In the genomic region with DNA sequence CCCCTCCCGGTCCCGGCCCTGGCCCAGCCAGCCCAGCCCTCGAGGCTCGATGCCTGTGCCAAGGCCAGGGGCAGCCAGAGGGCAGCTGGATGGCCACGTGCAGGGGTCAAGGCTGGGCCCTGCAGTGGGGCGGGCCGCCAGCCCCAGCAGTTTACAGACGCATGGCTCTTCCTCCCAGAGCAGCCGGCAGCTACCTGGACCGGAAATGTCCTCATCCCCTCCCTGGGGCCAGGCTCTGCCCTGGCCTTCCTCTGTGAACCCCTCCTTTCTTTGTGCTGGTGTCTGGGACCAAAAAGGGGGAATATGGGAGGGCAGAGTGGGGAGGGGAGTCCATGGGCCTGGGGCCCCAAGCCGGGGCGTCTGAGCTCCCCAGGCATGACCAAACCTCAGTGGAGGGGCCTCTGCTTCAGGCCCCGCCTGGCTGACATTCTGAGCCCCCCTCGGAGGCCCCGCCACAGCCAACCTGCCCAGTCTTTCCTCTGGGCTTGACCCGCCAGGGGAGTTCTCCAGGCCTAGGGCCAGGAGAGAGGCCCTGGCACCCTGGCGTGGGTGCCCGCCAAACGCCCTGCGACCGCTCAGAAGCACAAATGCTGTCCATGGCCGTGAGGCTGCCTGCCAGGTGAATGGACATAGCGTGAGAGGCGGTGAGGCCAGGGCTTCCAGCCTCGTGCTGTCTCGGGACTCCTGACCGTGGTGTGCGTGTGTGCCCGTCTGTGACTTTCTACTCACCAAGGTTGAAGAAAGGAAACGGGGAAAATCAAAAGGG, we compare ENCODE assay signal across 1 cellular context.
TF ChIP-seq lines count a peak whose summit lies in the region.

No MANE protein-coding gene starts in this region.

TF ChIP-seq in HepG2, 621 proteins besides CTCF, POLR2A, EP300 and RAD21 (continued from another document and continues in another):
- TF ChIP-seq, protein P1, sequence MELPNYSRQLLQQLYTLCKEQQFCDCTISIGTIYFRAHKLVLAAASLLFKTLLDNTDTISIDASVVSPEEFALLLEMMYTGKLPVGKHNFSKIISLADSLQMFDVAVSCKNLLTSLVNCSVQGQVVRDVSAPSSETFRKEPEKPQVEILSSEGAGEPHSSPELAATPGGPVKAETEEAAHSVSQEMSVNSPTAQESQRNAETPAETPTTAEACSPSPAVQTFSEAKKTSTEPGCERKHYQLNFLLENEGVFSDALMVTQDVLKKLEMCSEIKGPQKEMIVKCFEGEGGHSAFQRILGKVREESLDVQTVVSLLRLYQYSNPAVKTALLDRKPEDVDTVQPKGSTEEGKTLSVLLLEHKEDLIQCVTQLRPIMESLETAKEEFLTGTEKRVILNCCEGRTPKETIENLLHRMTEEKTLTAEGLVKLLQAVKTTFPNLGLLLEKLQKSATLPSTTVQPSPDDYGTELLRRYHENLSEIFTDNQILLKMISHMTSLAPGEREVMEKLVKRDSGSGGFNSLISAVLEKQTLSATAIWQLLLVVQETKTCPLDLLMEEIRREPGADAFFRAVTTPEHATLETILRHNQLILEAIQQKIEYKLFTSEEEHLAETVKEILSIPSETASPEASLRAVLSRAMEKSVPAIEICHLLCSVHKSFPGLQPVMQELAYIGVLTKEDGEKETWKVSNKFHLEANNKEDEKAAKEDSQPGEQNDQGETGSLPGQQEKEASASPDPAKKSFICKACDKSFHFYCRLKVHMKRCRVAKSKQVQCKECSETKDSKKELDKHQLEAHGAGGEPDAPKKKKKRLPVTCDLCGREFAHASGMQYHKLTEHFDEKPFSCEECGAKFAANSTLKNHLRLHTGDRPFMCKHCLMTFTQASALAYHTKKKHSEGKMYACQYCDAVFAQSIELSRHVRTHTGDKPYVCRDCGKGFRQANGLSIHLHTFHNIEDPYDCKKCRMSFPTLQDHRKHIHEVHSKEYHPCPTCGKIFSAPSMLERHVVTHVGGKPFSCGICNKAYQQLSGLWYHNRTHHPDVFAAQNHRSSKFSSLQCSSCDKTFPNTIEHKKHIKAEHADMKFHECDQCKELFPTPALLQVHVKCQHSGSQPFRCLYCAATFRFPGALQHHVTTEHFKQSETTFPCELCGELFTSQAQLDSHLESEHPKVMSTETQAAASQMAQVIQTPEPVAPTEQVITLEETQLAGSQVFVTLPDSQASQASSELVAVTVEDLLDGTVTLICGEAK (IDR thresholded peaks at IDR 0.05) = no peak
- TF ChIP-seq, protein P1 (CRISPR knock-in tag; IDR thresholded peaks at IDR 0.05) = peak; percentile 86
- TF ChIP-seq NR2F2 (IDR thresholded peaks at IDR 0.05; ENCODE audit: borderline replicate concordance, low read depth) = peak; percentile 92
- peak; percentile 73; the same call in 1 of the 2 replicates for TF ChIP-seq KLF12 (CRISPR knock-in tag; IDR thresholded peaks at IDR 0.05; ENCODE audit: borderline replicate concordance)
- TF ChIP-seq, protein P2, sequence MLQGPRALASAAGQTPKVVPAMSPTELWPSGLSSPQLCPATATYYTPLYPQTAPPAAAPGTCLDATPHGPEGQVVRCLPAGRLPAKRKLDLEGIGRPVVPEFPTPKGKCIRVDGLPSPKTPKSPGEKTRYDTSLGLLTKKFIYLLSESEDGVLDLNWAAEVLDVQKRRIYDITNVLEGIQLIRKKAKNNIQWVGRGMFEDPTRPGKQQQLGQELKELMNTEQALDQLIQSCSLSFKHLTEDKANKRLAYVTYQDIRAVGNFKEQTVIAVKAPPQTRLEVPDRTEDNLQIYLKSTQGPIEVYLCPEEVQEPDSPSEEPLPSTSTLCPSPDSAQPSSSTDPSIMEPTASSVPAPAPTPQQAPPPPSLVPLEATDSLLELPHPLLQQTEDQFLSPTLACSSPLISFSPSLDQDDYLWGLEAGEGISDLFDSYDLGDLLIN (CRISPR knock-in tag; IDR thresholded peaks at IDR 0.05; ENCODE audit: borderline replicate concordance) = no peak
- peak; percentile 91; the same call in 1 of the 2 replicates for TF ChIP-seq MIER3 (CRISPR knock-in tag; IDR thresholded peaks at IDR 0.05; ENCODE audit: borderline replicate concordance)
- TF ChIP-seq ADNP (CRISPR knock-in tag; IDR thresholded peaks at IDR 0.05) = no peak
- TF ChIP-seq, protein P3, sequence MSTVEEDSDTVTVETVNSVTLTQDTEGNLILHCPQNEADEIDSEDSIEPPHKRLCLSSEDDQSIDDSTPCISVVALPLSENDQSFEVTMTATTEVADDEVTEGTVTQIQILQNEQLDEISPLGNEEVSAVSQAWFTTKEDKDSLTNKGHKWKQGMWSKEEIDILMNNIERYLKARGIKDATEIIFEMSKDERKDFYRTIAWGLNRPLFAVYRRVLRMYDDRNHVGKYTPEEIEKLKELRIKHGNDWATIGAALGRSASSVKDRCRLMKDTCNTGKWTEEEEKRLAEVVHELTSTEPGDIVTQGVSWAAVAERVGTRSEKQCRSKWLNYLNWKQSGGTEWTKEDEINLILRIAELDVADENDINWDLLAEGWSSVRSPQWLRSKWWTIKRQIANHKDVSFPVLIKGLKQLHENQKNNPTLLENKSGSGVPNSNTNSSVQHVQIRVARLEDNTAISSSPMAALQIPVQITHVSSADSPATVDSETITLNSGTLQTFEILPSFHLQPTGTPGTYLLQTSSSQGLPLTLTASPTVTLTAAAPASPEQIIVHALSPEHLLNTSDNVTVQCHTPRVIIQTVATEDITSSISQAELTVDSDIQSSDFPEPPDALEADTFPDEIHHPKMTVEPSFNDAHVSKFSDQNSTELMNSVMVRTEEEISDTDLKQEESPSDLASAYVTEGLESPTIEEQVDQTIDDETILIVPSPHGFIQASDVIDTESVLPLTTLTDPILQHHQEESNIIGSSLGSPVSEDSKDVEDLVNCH (CRISPR knock-in tag; IDR thresholded peaks at IDR 0.05) = 0 out of 2 replicates have a peak, but pooled peaks have one; percentile 75
- TF ChIP-seq ZNF292 (CRISPR knock-in tag; IDR thresholded peaks at IDR 0.05; ENCODE audit: borderline replicate concordance, low read depth) = peak; percentile 70
- no peak for TF ChIP-seq ZNF775 (CRISPR knock-in tag; IDR thresholded peaks at IDR 0.05; ENCODE audit: borderline replicate concordance)
- TF ChIP-seq, protein P4, sequence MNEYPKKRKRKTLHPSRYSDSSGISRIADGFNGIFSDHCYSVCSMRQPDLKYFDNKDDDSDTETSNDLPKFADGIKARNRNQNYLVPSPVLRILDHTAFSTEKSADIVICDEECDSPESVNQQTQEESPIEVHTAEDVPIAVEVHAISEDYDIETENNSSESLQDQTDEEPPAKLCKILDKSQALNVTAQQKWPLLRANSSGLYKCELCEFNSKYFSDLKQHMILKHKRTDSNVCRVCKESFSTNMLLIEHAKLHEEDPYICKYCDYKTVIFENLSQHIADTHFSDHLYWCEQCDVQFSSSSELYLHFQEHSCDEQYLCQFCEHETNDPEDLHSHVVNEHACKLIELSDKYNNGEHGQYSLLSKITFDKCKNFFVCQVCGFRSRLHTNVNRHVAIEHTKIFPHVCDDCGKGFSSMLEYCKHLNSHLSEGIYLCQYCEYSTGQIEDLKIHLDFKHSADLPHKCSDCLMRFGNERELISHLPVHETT (CRISPR knock-in tag; conservative IDR thresholded peaks at IDR 0.05) = peak; percentile 79
- no peak for TF ChIP-seq SUZ12 (IDR thresholded peaks at IDR 0.05; ENCODE audit: low read depth, low read length)
- TF ChIP-seq BRCA1 (CRISPR knock-in tag; IDR thresholded peaks at IDR 0.05) = peak; percentile 87
- TF ChIP-seq ZMYM2 (CRISPR knock-in tag; IDR thresholded peaks at IDR 0.05) = peak; percentile 87
- TF ChIP-seq DNMT3B (CRISPR knock-in tag; conservative IDR thresholded peaks at IDR 0.05) = peak; percentile 92
- TF ChIP-seq, protein P5, sequence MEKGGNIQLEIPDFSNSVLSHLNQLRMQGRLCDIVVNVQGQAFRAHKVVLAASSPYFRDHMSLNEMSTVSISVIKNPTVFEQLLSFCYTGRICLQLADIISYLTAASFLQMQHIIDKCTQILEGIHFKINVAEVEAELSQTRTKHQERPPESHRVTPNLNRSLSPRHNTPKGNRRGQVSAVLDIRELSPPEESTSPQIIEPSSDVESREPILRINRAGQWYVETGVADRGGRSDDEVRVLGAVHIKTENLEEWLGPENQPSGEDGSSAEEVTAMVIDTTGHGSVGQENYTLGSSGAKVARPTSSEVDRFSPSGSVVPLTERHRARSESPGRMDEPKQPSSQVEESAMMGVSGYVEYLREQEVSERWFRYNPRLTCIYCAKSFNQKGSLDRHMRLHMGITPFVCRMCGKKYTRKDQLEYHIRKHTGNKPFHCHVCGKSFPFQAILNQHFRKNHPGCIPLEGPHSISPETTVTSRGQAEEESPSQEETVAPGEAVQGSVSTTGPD (CRISPR knock-in tag; IDR thresholded peaks at IDR 0.05) = no peak
- TF ChIP-seq, protein P6, sequence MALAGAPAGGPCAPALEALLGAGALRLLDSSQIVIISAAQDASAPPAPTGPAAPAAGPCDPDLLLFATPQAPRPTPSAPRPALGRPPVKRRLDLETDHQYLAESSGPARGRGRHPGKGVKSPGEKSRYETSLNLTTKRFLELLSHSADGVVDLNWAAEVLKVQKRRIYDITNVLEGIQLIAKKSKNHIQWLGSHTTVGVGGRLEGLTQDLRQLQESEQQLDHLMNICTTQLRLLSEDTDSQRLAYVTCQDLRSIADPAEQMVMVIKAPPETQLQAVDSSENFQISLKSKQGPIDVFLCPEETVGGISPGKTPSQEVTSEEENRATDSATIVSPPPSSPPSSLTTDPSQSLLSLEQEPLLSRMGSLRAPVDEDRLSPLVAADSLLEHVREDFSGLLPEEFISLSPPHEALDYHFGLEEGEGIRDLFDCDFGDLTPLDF (CRISPR knock-in tag; IDR thresholded peaks at IDR 0.05) = peak; percentile 75
- peak; percentile 96 for TF ChIP-seq ZNF746 (CRISPR knock-in tag; IDR thresholded peaks at IDR 0.05)
- peak; percentile 87; the same call in 1 of the 2 replicates for TF ChIP-seq ZNF558 (CRISPR knock-in tag; IDR thresholded peaks at IDR 0.05; ENCODE audit: borderline replicate concordance)
- TF ChIP-seq ZNF792 (CRISPR knock-in tag; IDR thresholded peaks at IDR 0.05) = peak; percentile 96
- peak; percentile 89 for TF ChIP-seq HDAC2 (CRISPR knock-in tag; IDR thresholded peaks at IDR 0.05)
- no peak for TF ChIP-seq ZNF510 (CRISPR knock-in tag; IDR thresholded peaks at IDR 0.05; ENCODE audit: low read depth)
- peak; percentile 99 for TF ChIP-seq AKAP8 (CRISPR knock-in tag; IDR thresholded peaks at IDR 0.05)
- TF ChIP-seq, protein P7, sequence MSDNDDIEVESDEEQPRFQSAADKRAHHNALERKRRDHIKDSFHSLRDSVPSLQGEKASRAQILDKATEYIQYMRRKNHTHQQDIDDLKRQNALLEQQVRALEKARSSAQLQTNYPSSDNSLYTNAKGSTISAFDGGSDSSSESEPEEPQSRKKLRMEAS (IDR thresholded peaks at IDR 0.05) = peak; percentile 99
- peak; percentile 82; the same call in 1 of the 2 replicates for TF ChIP-seq ZNF790 (CRISPR knock-in tag; IDR thresholded peaks at IDR 0.05; ENCODE audit: borderline replicate concordance)
- peak; percentile 60 for TF ChIP-seq RCOR2 (CRISPR knock-in tag; IDR thresholded peaks at IDR 0.05)
- peak; percentile 95 for TF ChIP-seq ZBTB7A (CRISPR knock-in tag; IDR thresholded peaks at IDR 0.05)
- TF ChIP-seq ZBTB1 (CRISPR knock-in tag; IDR thresholded peaks at IDR 0.05; ENCODE audit: borderline replicate concordance) = no peak
- TF ChIP-seq PHF8 (CRISPR knock-in tag; IDR thresholded peaks at IDR 0.05) = peak; percentile 56; the same call in 1 of the 2 replicates
- 0 out of 2 replicates have a peak, but pooled peaks have one; percentile 37 for TF ChIP-seq SIX4 (CRISPR knock-in tag; IDR thresholded peaks at IDR 0.05)
- TF ChIP-seq ZNF841 (CRISPR knock-in tag; IDR thresholded peaks at IDR 0.05; ENCODE audit: borderline replicate concordance) = peak; percentile 58; the same call in 1 of the 2 replicates
- peak; percentile 73 for TF ChIP-seq DPF2 (CRISPR knock-in tag; IDR thresholded peaks at IDR 0.05; ENCODE audit: borderline replicate concordance, low read depth)
- TF ChIP-seq CCDC6 (CRISPR knock-in tag; IDR thresholded peaks at IDR 0.05) = peak; percentile 94
- TF ChIP-seq SOX5 (CRISPR knock-in tag; IDR thresholded peaks at IDR 0.05; ENCODE audit: borderline replicate concordance) = peak; percentile 85
